ENCODE assay signal across 1 cellular context in genomic region chr5:176574297-176574591, GRCh38.
TF ChIP-seq lines count a peak whose summit lies in the region.

No MANE protein-coding gene starts in this region.

TF ChIP-seq in neural cell, 6 proteins besides CTCF, POLR2A, EP300 and RAD21 (continued from another document):
- TF ChIP-seq REST (IDR thresholded peaks at IDR 0.05; ENCODE audit: borderline replicate concordance) (no peak), MXI1 (conservative IDR thresholded peaks at IDR 0.05; ENCODE audit: poor library complexity, severe bottlenecking) (no peak), EZH2 (IDR thresholded peaks at IDR 0.05; ENCODE audit: borderline replicate concordance, insufficient read depth, low read length, poor library complexity, severe bottlenecking) (no peak)
